ENCODE assay signal across 23 cellular contexts in the genomic region with DNA sequence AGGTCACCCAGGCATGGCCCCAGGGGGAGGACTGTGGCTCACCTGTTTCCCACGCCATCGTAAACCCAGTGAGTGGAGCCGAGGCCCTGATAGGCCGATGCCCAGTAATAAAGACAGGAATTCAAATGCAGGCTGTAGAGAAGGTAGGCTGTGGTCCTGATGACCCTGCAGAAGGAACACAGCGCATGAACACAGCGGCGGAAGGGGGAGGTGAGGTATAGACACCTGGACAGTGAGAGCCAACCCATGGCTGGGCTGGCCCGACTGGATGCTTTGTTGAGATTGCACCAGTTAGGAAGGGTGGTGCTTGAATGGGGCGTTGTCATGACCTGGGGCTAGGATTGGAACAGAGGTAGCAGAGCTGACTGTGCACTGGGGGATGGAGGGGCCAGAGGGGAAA. TPM values are rescaled to one million over a fixed set of nuclear protein-coding genes. Genes with fewer than 3 reads are reported as not detected.
"Had no signal": no experiment of that assay in that cellular context is flagged by ENCODE, and none has a peak within 500 bp of the region (broad histone marks: within the 10 kb centered on the region; RNA-seq: fewer than 3 reads in every experiment).

No MANE protein-coding gene starts in this region.

- H3K4me3 ChIP-seq: left ventricle myocardium inferior, right atrium auricular region, tibial artery had no signal

- H3K9me3 Mint-ChIP-seq: activated CD4-positive, alpha-beta memory T cell treated with anti-CD3 and anti-CD28 coated beads for 36 hours; activated T-helper 1 cell treated with anti-CD3 and anti-CD28 coated beads, Interleukin-12 subunit alpha, Interleukin-12 subunit beta, Interleukin-2, Interleukin-4 antibody, amounts not matched to agents 30 ng/mL and 10 ng/mL and 1 ng/mL, durations not matched to agents 14 hours and 24 hours and 36 hours; T-helper 2 cell treated with Interferon-gamma antibody and Interleukin-4, amounts not matched to agents 5 μg/mL and 100 μg/mL, for 36 hours had no signal

- H3K27me3 Mint-ChIP-seq: activated CD4-positive, alpha-beta memory T cell treated with anti-CD3 and anti-CD28 coated beads for 36 hours; activated naive CD8-positive, alpha-beta T cell had no signal

- DNase-seq: activated CD4-positive, alpha-beta memory T cell treated with anti-CD3 and anti-CD28 coated beads for 36 hours; activated CD4-positive, alpha-beta T cell treated with anti-CD3 and anti-CD28 coated beads for 36 hours; activated T-cell treated with anti-CD3 and anti-CD28 coated beads for 4 hours; amniotic stem cell; caudate nucleus; hypothalamus; kidney; left ventricle myocardium inferior; mammary epithelial cell; stimulated activated CD4-positive, alpha-beta T cell treated with anti-CD3 and anti-CD28 coated beads, Interleukin-12 subunit alpha, Interleukin-12 subunit beta, amount 100 ng/mL, for 4 hours; stimulated activated CD4-positive, alpha-beta T cell treated with anti-CD3 and anti-CD28 coated beads, Interleukin-1b, Interleukin-23, amount 100 ng/mL, for 48 hours; stimulated activated CD8-positive, alpha-beta memory T cell treated with anti-CD3 and anti-CD28 coated beads, Interleukin-4, amount 100 ng/mL, for 48 hours; stimulated activated naive CD8-positive, alpha-beta T cell treated with anti-CD3 and anti-CD28 coated beads, Interleukin-15, Interleukin-2, amounts not matched to agents 100 U/mL and 50 U/mL, for 24 hours; substantia nigra; tibial artery had no signal

- H3K4me1 ChIP-seq: left ventricle myocardium inferior, right atrium auricular region, tibial artery had no signal

- H3K36me3 ChIP-seq: left ventricle myocardium inferior, right atrium auricular region, tibial artery had no signal

- H3K9me3 ChIP-seq: left ventricle myocardium inferior, right atrium auricular region, tibial artery had no signal

- H3K27me3 ChIP-seq: right atrium auricular region had no signal

- H3K27ac ChIP-seq: left ventricle myocardium inferior, right atrium auricular region, tibial artery had no signal

- H3K4me1 Mint-ChIP-seq: activated CD4-positive, alpha-beta T cell treated with anti-CD3 and anti-CD28 coated beads for 36 hours had no signal

- H3K4me3 Mint-ChIP-seq: activated CD4-positive, alpha-beta memory T cell treated with anti-CD3 and anti-CD28 coated beads for 36 hours; activated CD4-positive, alpha-beta T cell treated with anti-CD3 and anti-CD28 coated beads for 36 hours; activated naive CD8-positive, alpha-beta T cell; activated T-helper 1 cell treated with anti-CD3 and anti-CD28 coated beads, Interleukin-12 subunit alpha, Interleukin-12 subunit beta, Interleukin-2, Interleukin-4 antibody, amounts not matched to agents 30 ng/mL and 10 ng/mL and 1 ng/mL, durations not matched to agents 14 hours and 24 hours and 36 hours; T-helper 2 cell treated with Interferon-gamma antibody and Interleukin-4, amounts not matched to agents 5 μg/mL and 100 μg/mL, for 36 hours had no signal

- H3K36me3 Mint-ChIP-seq: activated CD4-positive, alpha-beta memory T cell treated with anti-CD3 and anti-CD28 coated beads for 36 hours; activated naive CD8-positive, alpha-beta T cell had no signal

- H3K27ac Mint-ChIP-seq: activated CD4-positive, alpha-beta memory T cell treated with anti-CD3 and anti-CD28 coated beads for 36 hours; activated CD4-positive, alpha-beta T cell treated with anti-CD3 and anti-CD28 coated beads for 36 hours; activated naive CD8-positive, alpha-beta T cell; activated T-helper 1 cell treated with anti-CD3 and anti-CD28 coated beads, Interleukin-12 subunit alpha, Interleukin-12 subunit beta, Interleukin-2, Interleukin-4 antibody, amounts not matched to agents 30 ng/mL and 10 ng/mL and 1 ng/mL, durations not matched to agents 14 hours and 24 hours and 36 hours; progenitor cell of endocrine pancreas; T-helper 2 cell treated with Interferon-gamma antibody and Interleukin-4, amounts not matched to agents 5 μg/mL and 100 μg/mL, for 36 hours had no signal

RNA-seq across cellular contexts. Expression of gene CNGB1, which starts 59.2 kb away (rescaled TPM):
- total RNA-seq: activated CD4-positive, alpha-beta memory T cell treated with anti-CD3 and anti-CD28 coated beads for 36 hours; activated CD4-positive, alpha-beta T cell treated with anti-CD3 and anti-CD28 coated beads for 36 hours; activated T-helper 1 cell treated with anti-CD3 and anti-CD28 coated beads, Interleukin-12 subunit alpha, Interleukin-12 subunit beta, Interleukin-2, Interleukin-4 antibody, amounts not matched to agents 30 ng/mL and 10 ng/mL and 1 ng/mL, durations not matched to agents 14 hours and 24 hours and 36 hours; dermis microvascular lymphatic vessel endothelial cell; kidney; left ventricle myocardium inferior; mononuclear cell; osteoblast; progenitor cell of endocrine pancreas; right atrium auricular region had no signal
